Comparison of ENCODE assay signal across 11 cellular contexts in the genomic region with DNA sequence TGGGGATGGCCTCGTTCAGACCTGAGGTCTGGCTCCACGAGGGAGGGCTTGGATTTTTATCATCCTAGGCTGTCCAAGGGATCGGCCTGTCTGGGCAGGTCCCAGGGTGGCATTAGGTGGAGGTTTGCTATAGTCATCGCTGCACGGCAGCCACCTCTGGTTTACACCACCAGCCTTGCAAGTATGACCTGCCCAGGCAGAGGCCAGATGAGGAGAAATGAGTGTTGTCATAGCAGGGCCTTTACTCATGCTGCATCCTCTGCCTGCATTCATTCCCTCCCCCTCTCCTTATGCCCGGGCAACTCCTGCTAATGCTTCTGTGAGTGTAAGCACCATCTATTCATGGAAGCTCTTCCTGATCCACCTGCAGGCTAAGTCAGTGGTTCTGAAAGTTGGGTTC. TPM values are rescaled to one million over a fixed set of nuclear protein-coding genes. Genes with fewer than 3 reads are reported as not detected.
DNase-seq lines count a peak whose midpoint lies in the region; ATAC-seq and TF ChIP-seq lines count a peak whose summit lies in the region.
"Had no signal": no experiment of that assay in that cellular context is flagged by ENCODE, and none has a peak within 500 bp of the region (broad histone marks: within the 10 kb centered on the region; RNA-seq: fewer than 3 reads in every experiment).

No MANE protein-coding gene starts in this region.

- H3K27ac ChIP-seq in vagina (peak overlapping the region; percentile 94), colonic mucosa (no peak overlapping the region)

- ATAC-seq in stimulated activated naive CD8-positive, alpha-beta T cell treated with anti-CD3 and anti-CD28 coated beads, Interleukin-15, Interleukin-2, amounts not matched to agents 100 U/mL and 50 U/mL, for 24 hours, result peak; percentile 12
- no peak for ATAC-seq in stimulated activated naive CD8-positive, alpha-beta T cell treated with anti-CD3 and anti-CD28 coated beads, Interleukin-15, amount 100 ng/mL, for 72 hours
- ATAC-seq in GM19397 (IDR thresholded peaks at IDR 0.05; ENCODE audit: unreplicated experiment), result no peak
- ATAC-seq: activated T-cell treated with anti-CD3 and anti-CD28 coated beads, Interleukin-2, amount 50 U/mL, for 4 hours had no signal

- TF ChIP-seq CTCF in mesothelial cell of epicardium (IDR thresholded peaks at IDR 0.05; ENCODE audit: unreplicated experiment) (no peak), vagina (IDR thresholded peaks at IDR 0.05) (no peak), colonic mucosa (IDR thresholded peaks at IDR 0.05) (no peak)

- H3K4me3 ChIP-seq in vagina (no peak overlapping the region), colonic mucosa (no peak overlapping the region)

- no peaks in the 10 kb centered on the region for H3K9me3 Mint-ChIP-seq in stimulated activated naive CD8-positive, alpha-beta T cell treated with anti-CD3 and anti-CD28 coated beads, Interleukin-15, amount 100 ng/mL, for 72 hours
- no peaks in the 10 kb centered on the region for H3K9me3 Mint-ChIP-seq in mesothelial cell of epicardium
- H3K9me3 Mint-ChIP-seq: activated T-cell treated with anti-CD3 and anti-CD28 coated beads, Interleukin-2, amount 50 U/mL, for 4 hours had no signal

- H3K9me3 ChIP-seq in vagina (no peaks in the 10 kb centered on the region), colonic mucosa (no peaks in the 10 kb centered on the region)

- H3K27me3 ChIP-seq in vagina (no peaks in the 10 kb centered on the region), colonic mucosa (no peaks in the 10 kb centered on the region)

- intact Hi-C loops in vagina (cut with DNase I) (no loop called here), colonic mucosa (cut with DNase I) (no loop called here)

- H3K27ac Mint-ChIP-seq in stimulated activated naive CD8-positive, alpha-beta T cell treated with anti-CD3 and anti-CD28 coated beads, Interleukin-15, amount 100 ng/mL, for 72 hours, result no peak overlapping the region
- H3K27ac Mint-ChIP-seq in mesothelial cell of epicardium, result peak overlapping the region; percentile 77
- H3K27ac Mint-ChIP-seq: B cell had no signal

- peaks cover 5% of the 10 kb centered on the region for H3K36me3 Mint-ChIP-seq in mesothelial cell of epicardium

- H3K9ac ChIP-seq in colonic mucosa (ENCODE audit: low read depth in 2 of 2, low read length in 2 of 2), result no peak overlapping the region

- peaks cover 83% of the 10 kb centered on the region for H3K4me1 ChIP-seq in vagina
- H3K4me1 ChIP-seq in colonic mucosa, result peaks cover 22% of the 10 kb centered on the region

- H3K27me3 Mint-ChIP-seq in stimulated activated naive CD8-positive, alpha-beta T cell treated with anti-CD3 and anti-CD28 coated beads, Interleukin-15, amount 100 ng/mL, for 72 hours, result peaks cover 8% of the 10 kb centered on the region
- H3K27me3 Mint-ChIP-seq in mesothelial cell of epicardium (ENCODE audit: low read depth), result no peaks in the 10 kb centered on the region
- H3K27me3 Mint-ChIP-seq: B cell had no signal

- H3K4me1 Mint-ChIP-seq in stimulated activated naive CD8-positive, alpha-beta T cell treated with anti-CD3 and anti-CD28 coated beads, Interleukin-15, amount 100 ng/mL, for 72 hours, result peaks cover 3% of the 10 kb centered on the region
- H3K4me1 Mint-ChIP-seq in mesothelial cell of epicardium, result peaks cover 63% of the 10 kb centered on the region

- no peak overlapping the region for H3K4me3 Mint-ChIP-seq in stimulated activated naive CD8-positive, alpha-beta T cell treated with anti-CD3 and anti-CD28 coated beads, Interleukin-15, amount 100 ng/mL, for 72 hours
- no peak overlapping the region for H3K4me3 Mint-ChIP-seq in mesothelial cell of epicardium
- H3K4me3 Mint-ChIP-seq: activated T-cell treated with anti-CD3 and anti-CD28 coated beads, Interleukin-2, amount 50 U/mL, for 4 hours; B cell had no signal

- H3K36me3 ChIP-seq in vagina, result no peaks in the 10 kb centered on the region
- no peaks in the 10 kb centered on the region for H3K36me3 ChIP-seq in colonic mucosa

- no peak for DNase-seq in stimulated activated naive CD8-positive, alpha-beta T cell treated with anti-CD3 and anti-CD28 coated beads, Interleukin-15, Interleukin-2, amounts not matched to agents 100 U/mL and 50 U/mL, for 24 hours
- no peak for DNase-seq in stimulated activated naive CD8-positive, alpha-beta T cell treated with anti-CD3 and anti-CD28 coated beads, Interleukin-15, amount 100 ng/mL, for 72 hours
- DNase-seq in dermis blood vessel endothelial cell (peak; percentile 48), mesothelial cell of epicardium (ENCODE audit: low spot score in 2 of 2, unreplicated experiment in 2 of 2) (no peak), vagina (ENCODE audit: extremely low spot score in 2 of 2) (no peak), OCI-M1 (lab: John Stamatoyannopoulos, UW) (no peak), colonic mucosa (no peak)
- DNase-seq: activated T-cell treated with anti-CD3 and anti-CD28 coated beads, Interleukin-2, amount 50 U/mL, for 4 hours; NCI-H1436 treated with DMSO at 0.1 percent for 48 hours had no signal

- no peak for TF ChIP-seq POLR2A in vagina (IDR thresholded peaks at IDR 0.05)

RNA-seq across cellular contexts. Expression of a gene that starts 15.3 kb away (rescaled TPM):
- total RNA-seq in dermis blood vessel endothelial cell (68.1 and 99.5 TPM in 2 replicates), mesothelial cell of epicardium (129 to 132 TPM (median 132 TPM) in 3 replicates), vagina (73.9 TPM), colonic mucosa (10 to 100 TPM; 37.4 to 51.3 TPM)

RNA-seq across cellular contexts. Expression of a gene that starts 43.1 kb away (rescaled TPM):
- total RNA-seq in dermis blood vessel endothelial cell, result 1,615 and 3,652 TPM in 2 replicates
- 2,586 to 2,705 TPM (median 2,627 TPM) in 3 replicates for total RNA-seq in mesothelial cell of epicardium
- 3,194 TPM for total RNA-seq in vagina
- 1,000 to 10,000 TPM; 1,643 to 1,700 TPM for total RNA-seq in colonic mucosa
